15 cellular contexts compared by ENCODE assay signal in genomic region chr1:93839756-93840155, GRCh38.
"Had no signal": no experiment of that assay in that cellular context is flagged by ENCODE, and none has a peak within 500 bp of the region (broad histone marks: within the 10 kb centered on the region; RNA-seq: fewer than 3 reads in every experiment).

No MANE protein-coding gene starts in this region.

- H3K27me3 ChIP-seq: colonic mucosa, right atrium auricular region, suprapubic skin had no signal

- H3K4me3 Mint-ChIP-seq: activated naive CD4-positive, alpha-beta T cell treated with anti-CD3 and anti-CD28 coated beads for 36 hours; memory B cell; natural killer cell; stimulated activated naive CD8-positive, alpha-beta T cell treated with anti-CD3 and anti-CD28 coated beads, Interleukin-15, Interleukin-2, amounts not matched to agents 100 ng/mL and 50 ng/mL, for 24 hours; T-helper 2 cell treated with Interferon-gamma antibody and Interleukin-4, amounts not matched to agents 5 μg/mL and 100 μg/mL, for 36 hours had no signal

- H3K27me3 Mint-ChIP-seq: memory B cell; stimulated activated naive CD8-positive, alpha-beta T cell treated with anti-CD3 and anti-CD28 coated beads, Interleukin-15, Interleukin-2, amounts not matched to agents 100 ng/mL and 50 ng/mL, for 24 hours had no signal

- ATAC-seq: left ventricle myocardium superior, natural killer cell had no signal

- H3K9me3 ChIP-seq: colonic mucosa, right atrium auricular region, suprapubic skin had no signal

- H3K27ac ChIP-seq: colonic mucosa, right atrium auricular region, skin epidermis, suprapubic skin had no signal

- DNase-seq: activated CD4-positive, alpha-beta T cell treated with anti-CD3 and anti-CD28 coated beads, Interleukin-2, amount 50 U/mL, for 1 hour; activated CD4-positive, CD25-positive, alpha-beta regulatory T cell; activated CD8-positive, alpha-beta memory T cell treated with anti-CD3 and anti-CD28 coated beads for 24 hours; activated naive CD4-positive, alpha-beta T cell treated with anti-CD3 and anti-CD28 coated beads for 36 hours; colonic mucosa; foreskin melanocyte; kidney glomerular epithelial cell; left ventricle myocardium superior; natural killer cell had no signal

- H3K9me3 Mint-ChIP-seq: activated naive CD4-positive, alpha-beta T cell treated with anti-CD3 and anti-CD28 coated beads for 36 hours; memory B cell; stimulated activated naive CD8-positive, alpha-beta T cell treated with anti-CD3 and anti-CD28 coated beads, Interleukin-15, Interleukin-2, amounts not matched to agents 100 ng/mL and 50 ng/mL, for 24 hours had no signal

- H3K4me3 ChIP-seq: colonic mucosa, right atrium auricular region, skin epidermis, suprapubic skin had no signal

- H3K27ac Mint-ChIP-seq: activated naive CD4-positive, alpha-beta T cell treated with anti-CD3 and anti-CD28 coated beads for 36 hours; memory B cell; natural killer cell; stimulated activated naive CD8-positive, alpha-beta T cell treated with anti-CD3 and anti-CD28 coated beads, Interleukin-15, Interleukin-2, amounts not matched to agents 100 ng/mL and 50 ng/mL, for 24 hours; T-helper 2 cell treated with Interferon-gamma antibody and Interleukin-4, amounts not matched to agents 5 μg/mL and 100 μg/mL, for 36 hours had no signal

- H3K36me3 ChIP-seq: colonic mucosa had no signal
